ENCODE assay signal across 25 cellular contexts in genomic region chr20:50101281-50101680, GRCh38. TPM values are rescaled to one million over a fixed set of nuclear protein-coding genes. Genes with fewer than 3 reads are reported as not detected.
DNase-seq lines count a peak whose midpoint lies in the region; ATAC-seq, FAIRE-seq and TF ChIP-seq lines count a peak whose summit lies in the region.
"Had no signal": no experiment of that assay in that cellular context is flagged by ENCODE, and none has a peak within 500 bp of the region (broad histone marks: within the 10 kb centered on the region; RNA-seq: fewer than 3 reads in every experiment).

No MANE protein-coding gene starts in this region.

- intact Hi-C loops in CD4-positive, alpha-beta T cell (cut with DNase I, micrococcal nuclease) = no loop called here
- intact Hi-C loops in K562 (cut with micrococcal nuclease) (no loop called here), sigmoid colon (cut with DNase I) (no loop called here)

- no peak overlapping the region for H3K27ac ChIP-seq in CD4-positive, alpha-beta T cell (ENCODE audit: low read depth, low read length)
- no peak overlapping the region for H3K27ac ChIP-seq in HEK293 (ENCODE audit: extremely low read depth, low read depth, low read length)
- no peak overlapping the region for H3K27ac ChIP-seq in K562 (ENCODE audit: extremely low read depth, low read depth, low read length)
- peak overlapping the region in 3 of 4 donors; percentile 34 to 65 (median 43) for H3K27ac ChIP-seq in sigmoid colon
- H3K27ac ChIP-seq: colonic mucosa, ovary had no signal

- H3K27me3 Mint-ChIP-seq in CD4-positive, alpha-beta T cell = no peaks in the 10 kb centered on the region
- H3K27me3 Mint-ChIP-seq: activated CD4-positive, alpha-beta T cell treated with anti-CD3 and anti-CD28 coated beads, Interleukin-2, amount 10 ng/mL, durations not matched to agents 7 days and 5 days; brain; naive B cell; stimulated activated naive CD8-positive, alpha-beta T cell treated with anti-CD3 and anti-CD28 coated beads, Interleukin-15, amount 100 ng/mL, for 72 hours; T-cell had no signal

- no TSS peak for BruUV-seq in K562 (replicated peaks; lab: Mats Ljungman, UMichigan)

- no peak for ATAC-seq in CD4-positive, alpha-beta T cell (ENCODE audit: poor library complexity)
- no peak for ATAC-seq in K562
- ATAC-seq in HG02973 (IDR thresholded peaks at IDR 0.05; ENCODE audit: unreplicated experiment) = no peak
- ATAC-seq in HG02798 (IDR thresholded peaks at IDR 0.05; ENCODE audit: poor library complexity, unreplicated experiment) = no peak
- ATAC-seq: stimulated activated naive CD8-positive, alpha-beta T cell treated with anti-CD3 and anti-CD28 coated beads, Interleukin-15, amount 100 ng/mL, for 72 hours; T-cell had no signal

- no peak for FAIRE-seq in K562 (lab: Jason Lieb, UNC)

- H3K9me3 ChIP-seq in CD4-positive, alpha-beta T cell (ENCODE audit: control insufficient read depth, low read length) = no peaks in the 10 kb centered on the region
- H3K9me3 ChIP-seq in HEK293 (ENCODE audit: control insufficient read depth, insufficient read depth, low read depth, low read length) (no peaks in the 10 kb centered on the region), K562 (replicated peaks; ENCODE audit: control insufficient read depth, insufficient read depth, low read depth, low read length) (no peaks in the 10 kb centered on the region), sigmoid colon (no peaks in the 10 kb centered on the region)
- H3K9me3 ChIP-seq: colonic mucosa, MG63, ovary had no signal

- TF ChIP-seq CTCF in CD4-positive, alpha-beta T cell (IDR thresholded peaks at IDR 0.05) = no peak
- TF ChIP-seq CTCF in HEK293 (tag by site-specific recombination; IDR thresholded peaks at IDR 0.05) (no peak), K562 (IDR thresholded peaks at IDR 0.05 in 2 of 3, conservative IDR thresholded peaks at IDR 0.05 in 1 of 3; ENCODE audit: insufficient read depth in 2 of 3, low read depth in 1 of 3, low read length in 3 of 3) (no peak), sigmoid colon (IDR thresholded peaks at IDR 0.05) (no peak)

- no peak for TF ChIP-seq POLR2A in K562 (conservative IDR thresholded peaks at IDR 0.05)
- TF ChIP-seq POLR2A in sigmoid colon (IDR thresholded peaks at IDR 0.05) = no peak

- H3K27ac Mint-ChIP-seq in CD4-positive, alpha-beta T cell = peak overlapping the region; percentile 38
- H3K27ac Mint-ChIP-seq: activated CD4-positive, alpha-beta T cell treated with anti-CD3 and anti-CD28 coated beads, Interleukin-2, amount 10 ng/mL, durations not matched to agents 7 days and 5 days; HFFc6; stimulated activated naive CD8-positive, alpha-beta T cell treated with anti-CD3 and anti-CD28 coated beads, Interleukin-15, amount 100 ng/mL, for 72 hours had no signal

- H3K4me3 ChIP-seq in HEK293 (ENCODE audit: low read depth, low read length) (no peak overlapping the region), K562 (no peak overlapping the region), sigmoid colon (no peak overlapping the region)
- H3K4me3 ChIP-seq: colonic mucosa, MG63, ovary had no signal

- H3K4me1 Mint-ChIP-seq in CD4-positive, alpha-beta T cell (ENCODE audit: low read depth) = peaks cover 56% of the 10 kb centered on the region

- peaks cover 97% of the 10 kb centered on the region for H3K79me2 ChIP-seq in K562 (ENCODE audit: control insufficient read depth, insufficient read depth, low read length)

- no peaks in the 10 kb centered on the region for H3K27me3 ChIP-seq in CD4-positive, alpha-beta T cell (ENCODE audit: control insufficient read depth, insufficient read depth, low read length)
- H3K27me3 ChIP-seq in K562 (ENCODE audit: control insufficient read depth in 2 of 2, insufficient read depth in 2 of 2, low read length in 2 of 2) (no peaks in the 10 kb centered on the region), sigmoid colon (no peaks in the 10 kb centered on the region)
- H3K27me3 ChIP-seq: colonic mucosa, MG63, ovary had no signal

- no peak for TF ChIP-seq RAD21 in K562 (CRISPR knock-in tag; conservative IDR thresholded peaks at IDR 0.05 in 1 of 2, IDR thresholded peaks at IDR 0.05 in 1 of 2)

- peaks cover 31% of the 10 kb centered on the region for H4K20me1 ChIP-seq in K562 (replicated peaks; ENCODE audit: control insufficient read depth, insufficient read depth, low read length)

- DNase-seq in CD4-positive, alpha-beta T cell = no peak
- no peak for DNase-seq in K562 (ENCODE audit: extremely low read depth in 1 of 4, low spot score in 3 of 4)
- no peak for DNase-seq in sigmoid colon
- no peak for DNase-seq in stimulated activated CD4-positive, alpha-beta T cell treated with anti-CD3 and anti-CD28 coated beads, Interleukin-4, amount 100 ng/mL, for 4 hours
- no peak for DNase-seq in GF-D8 (lab: John Stamatoyannopoulos, UW)
- DNase-seq: activated CD4-positive, alpha-beta T cell treated with anti-CD3 and anti-CD28 coated beads, Interleukin-2, amount 10 ng/mL, durations not matched to agents 7 days and 5 days; colonic mucosa; COR-L47; endodermal cell; HFFc6; mammary epithelial cell; MG63; naive B cell; NCI-H1694; NCI-H2227 treated with DMSO at 0.1 percent for 48 hours; NCI-H748 treated with DMSO at 0.1 percent for 48 hours; OCI-M1; ovary; SHP77 treated with DMSO at 0.1 percent for 48 hours; stimulated activated naive CD8-positive, alpha-beta T cell treated with anti-CD3 and anti-CD28 coated beads, Interleukin-15, amount 100 ng/mL, for 72 hours; T-cell had no signal

- in situ Hi-C loops in K562 (cut with MboI) = no loop called here

- no peak overlapping the region for H2AFZ ChIP-seq in K562 (ENCODE audit: low read depth, low read length)

- H3K4me2 ChIP-seq in K562 (ENCODE audit: insufficient read depth, low read length) = no peak overlapping the region

- H3K4me1 ChIP-seq in HEK293 (ENCODE audit: control insufficient read depth, insufficient read depth, low read length) = no peaks in the 10 kb centered on the region
- peaks cover 26 to 53% of the 10 kb centered on the region in 2 experiments for H3K4me1 ChIP-seq in K562 (replicated peaks in 1 of 2; ENCODE audit: control insufficient read depth in 2 of 2, insufficient read depth in 2 of 2, low read length in 2 of 2)
- peaks cover 0 to 67% (median 62%) of the 10 kb centered on the region in 4 donors for H3K4me1 ChIP-seq in sigmoid colon
- H3K4me1 ChIP-seq: colonic mucosa had no signal

- H3K36me3 Mint-ChIP-seq in CD4-positive, alpha-beta T cell (ENCODE audit: low read depth) = peaks cover 37% of the 10 kb centered on the region

- H3K9ac ChIP-seq in K562 (ENCODE audit: insufficient read depth in 1 of 2, low read depth in 2 of 2, low read length in 2 of 2) = no peak overlapping the region

- no peak overlapping the region for H3K4me3 Mint-ChIP-seq in CD4-positive, alpha-beta T cell
- H3K4me3 Mint-ChIP-seq: activated CD4-positive, alpha-beta T cell treated with anti-CD3 and anti-CD28 coated beads, Interleukin-2, amount 10 ng/mL, durations not matched to agents 7 days and 5 days; brain; endodermal cell; HFFc6; stimulated activated naive CD8-positive, alpha-beta T cell treated with anti-CD3 and anti-CD28 coated beads, Interleukin-15, amount 100 ng/mL, for 72 hours; T-cell had no signal

- H3K9me3 Mint-ChIP-seq in CD4-positive, alpha-beta T cell = no peaks in the 10 kb centered on the region
- H3K9me3 Mint-ChIP-seq: activated CD4-positive, alpha-beta T cell treated with anti-CD3 and anti-CD28 coated beads, Interleukin-2, amount 10 ng/mL, durations not matched to agents 7 days and 5 days; brain; endodermal cell; HFFc6; naive B cell; stimulated activated naive CD8-positive, alpha-beta T cell treated with anti-CD3 and anti-CD28 coated beads, Interleukin-15, amount 100 ng/mL, for 72 hours; T-cell had no signal

- TF ChIP-seq EP300 in K562 (IDR thresholded peaks at IDR 0.05; ENCODE audit: low read length) (no peak), sigmoid colon (IDR thresholded peaks at IDR 0.05) (no peak)

- peaks cover 0 to 33% of the 10 kb centered on the region in 2 experiments; a peak in 2 of 3 replicates for H3K36me3 ChIP-seq in HEK293 (ENCODE audit: control insufficient read depth in 2 of 2, insufficient read depth in 1 of 2, low read length in 2 of 2)
- H3K36me3 ChIP-seq in K562 (ENCODE audit: control insufficient read depth, insufficient read depth, low read length) = peaks cover 35% of the 10 kb centered on the region
- H3K36me3 ChIP-seq in sigmoid colon = peaks cover 0 to 3% (median 1%) of the 10 kb centered on the region in 4 donors
- H3K36me3 ChIP-seq: colonic mucosa, ovary had no signal

- 85% methylated on average over 2 of the region's 2 CpGs for WGBS in K562 (ENCODE audit: insufficient coverage, low coverage, missing lambda C conversion rate)
- 89 to 93% methylated on average over 2 of the region's 2 CpGs for WGBS in sigmoid colon, 2 donors

- CTCF ChIA-PET in CD4-positive, alpha-beta T cell (lab: Charles Lee) = interaction anchor here (1.2 to 1.3 kb wide), 2 partner anchors 16 to 19 kb away, joined by 4 to 7 read pairs; no protein-coding TSS in a partner anchor
- CTCF ChIA-PET in HEK293 (lab: Yijun Ruan, JAX) = interaction anchor here (0.6 to 5.7 kb wide), 3 partner anchors 16 to 31 kb away, joined by 4 to 44 read pairs (median 4); no protein-coding TSS in a partner anchor
- CTCF ChIA-PET in K562 (lab: Yijun Ruan, JAX; ENCODE audit: low intra/inter-chr PET ratio) = interaction anchor here (0.6 kb wide), 1 partner anchor 42 kb away, joined by 5 read pairs; no protein-coding TSS in a partner anchor

- POLR2A ChIA-PET in CD4-positive, alpha-beta T cell (lab: Charles Lee) = interaction anchor here (0.7 kb wide), 1 partner anchor 81 kb away, joined by 4 read pairs; no protein-coding TSS in a partner anchor
- POLR2A ChIA-PET in HEK293 (lab: Yijun Ruan, JAX) = no interaction called here
- POLR2A ChIA-PET in K562 (lab: Yijun Ruan, JAX) = interaction anchor here (0.6 to 5.3 kb wide), 7 partner anchors 8 to 793 kb away, joined by 3 to 51 read pairs (median 4); partner anchors contain the start of gene UBE2V1

- H3K9me1 ChIP-seq in K562 (ENCODE audit: control insufficient read depth, insufficient read depth, low read length) = peaks cover 5% of the 10 kb centered on the region

RNA-seq across cellular contexts. Expression of gene UBE2V1, which starts 11.7 kb away (rescaled TPM):
- 100 to 1,000 TPM; 115 to 140 TPM for total RNA-seq in CD4-positive, alpha-beta T cell
- total RNA-seq in K562 (2011; cell fraction: chromatin; rRNA removed; ENCODE audit: low replicate concordance) = 218 and 364 TPM in 2 replicates
- total RNA-seq in K562 (2011; cell fraction: nucleolus; rRNA removed) = 115 and 134 TPM in 2 replicates
- 295 and 429 TPM in 2 replicates for total RNA-seq in K562 (2011; cell fraction: nucleoplasm; rRNA removed)
- total RNA-seq in K562 (2014; rRNA removed) (62.8 and 94.6 TPM in 2 replicates), K562 (2014; rRNA removed; fragmentation: Illumina TruSeq; extraction: Trizol) (93.0 and 107 TPM in 2 replicates), K562 (2015; rRNA removed; fragmentation: Illumina TruSeq; extraction: Trizol) (93.5 and 94.9 TPM in 2 replicates), K562 (2021) (113 and 119 TPM in 2 replicates), sigmoid colon (100 to 1,000 TPM in 1 of 4 donors, 10 to 100 TPM in 3; 55.0 to 117 (median 65.6) TPM)
- polyA plus RNA-seq in K562 (2011; rRNA removed) (112 and 129 TPM in 2 replicates), K562 (2014; fragmentation: Illumina TruSeq; extraction: Trizol) (237 and 271 TPM in 2 replicates), K562 (2014; fragmentation: Nextera tagmentation; extraction: Ambion mirVana) (100 to 1,000 TPM; 145 to 357 TPM), K562 (2014; rRNA removed) (146 and 170 TPM in 2 replicates), sigmoid colon (10 to 100 TPM; 80.4 to 94.1 (median 91.3) TPM)
- polyA plus RNA-seq in K562 (2011; cell fraction: cytosol; rRNA removed) = 77.3 and 148 TPM in 2 replicates
- 118 and 127 TPM in 2 replicates for polyA plus RNA-seq in K562 (2011; cell fraction: nucleus; rRNA removed)
- 139 and 160 TPM in 2 replicates for polyA plus RNA-seq in K562 (2012)
- polyA minus RNA-seq in K562 (2011; rRNA and poly(A)+ RNA removed) = 132 and 142 TPM in 2 replicates
- polyA minus RNA-seq in K562 (2011; cell fraction: cytosol; rRNA and poly(A)+ RNA removed) = 41.7 and 44.1 TPM in 2 replicates
- 67.2 and 111 TPM in 2 replicates for polyA minus RNA-seq in K562 (2011; cell fraction: nucleus; rRNA and poly(A)+ RNA removed)

RNA-seq across cellular contexts. Expression of gene PEDS1, which starts 52.2 kb away (rescaled TPM):
- 10 to 100 TPM; 21.3 to 21.9 TPM for total RNA-seq in CD4-positive, alpha-beta T cell
- total RNA-seq in K562 (2011; cell fraction: chromatin; rRNA removed; ENCODE audit: low replicate concordance) = 13.1 and 31.5 TPM in 2 replicates
- total RNA-seq in K562 (2011; cell fraction: nucleolus; rRNA removed) = 28.4 and 33.9 TPM in 2 replicates
- total RNA-seq in K562 (2011; cell fraction: nucleoplasm; rRNA removed) = 33.6 and 54.6 TPM in 2 replicates
- total RNA-seq in K562 (2014; rRNA removed) = 32.8 and 43.9 TPM in 2 replicates
- total RNA-seq in K562 (2014; rRNA removed; fragmentation: Illumina TruSeq; extraction: Trizol) = 11.4 and 17.1 TPM in 2 replicates
- total RNA-seq in K562 (2015; rRNA removed; fragmentation: Illumina TruSeq; extraction: Trizol) = 24.7 and 24.9 TPM in 2 replicates
- total RNA-seq in K562 (2021) = 28.0 and 28.5 TPM in 2 replicates
- 23.6 and 53.8 TPM in 2 replicates for polyA plus RNA-seq in K562 (2011; rRNA removed)
- 65.7 and 87.4 TPM in 2 replicates for polyA plus RNA-seq in K562 (2011; cell fraction: cytosol; rRNA removed)
- 22.6 and 23.4 TPM in 2 replicates for polyA plus RNA-seq in K562 (2011; cell fraction: nucleus; rRNA removed)
- 24.6 and 36.8 TPM in 2 replicates for polyA plus RNA-seq in K562 (2012)
- polyA plus RNA-seq in K562 (2014; fragmentation: Illumina TruSeq; extraction: Trizol) = 38.5 and 40.3 TPM in 2 replicates
- polyA plus RNA-seq in K562 (2014; fragmentation: Nextera tagmentation; extraction: Ambion mirVana) = 1 to 10 TPM; 2.9 to 3.9 TPM
- 24.2 and 29.4 TPM in 2 replicates for polyA plus RNA-seq in K562 (2014; rRNA removed)
- polyA minus RNA-seq in K562 (2011; rRNA and poly(A)+ RNA removed) = 33.6 and 49.2 TPM in 2 replicates
- polyA minus RNA-seq in K562 (2011; cell fraction: cytosol; rRNA and poly(A)+ RNA removed) = 34.3 and 45.2 TPM in 2 replicates
- 4.0 and 5.9 TPM in 2 replicates for polyA minus RNA-seq in K562 (2011; cell fraction: nucleus; rRNA and poly(A)+ RNA removed)
- total RNA-seq in sigmoid colon = 10 to 100 TPM; 19.1 to 27.4 (median 22.6) TPM
- 10 to 100 TPM; 13.8 to 24.2 (median 14.3) TPM for polyA plus RNA-seq in sigmoid colon

Comparison
In these comparisons a context has a peak if more than half of its experiments do, and no peak if none do; other contexts are left out.
1. H3K27ac ChIP-seq: peak in sigmoid colon (3 of 4); none in CD4-positive, alpha-beta T cell (single experiment), HEK293 (single experiment) and K562 (single experiment).